In genomic region chr11:44613081-44613628, GRCh38 we compare ENCODE assay signal across 14 cellular contexts. TPM values are rescaled to one million over a fixed set of nuclear protein-coding genes. Genes with fewer than 3 reads are reported as not detected.
DNase-seq lines count a peak whose midpoint lies in the region; ATAC-seq, FAIRE-seq and TF ChIP-seq lines count a peak whose summit lies in the region.
"Had no signal": no experiment of that assay in that cellular context is flagged by ENCODE, and none has a peak within 500 bp of the region (broad histone marks: within the 10 kb centered on the region; RNA-seq: fewer than 3 reads in every experiment).

No MANE protein-coding gene starts in this region.

- H3K27me3 ChIP-seq in neutrophil, result no peaks in the 10 kb centered on the region
- H3K27me3 ChIP-seq: neural progenitor cell had no signal

- no peak for FAIRE-seq in D721Med (lab: Jason Lieb, UNC)
- FAIRE-seq: TTC549 had no signal

- H3K27ac Mint-ChIP-seq in activated naive CD4-positive, alpha-beta T cell treated with anti-CD3 and anti-CD28 coated beads, Interleukin-2, amount 50 U/mL, for 72 hours, result peak overlapping the region; percentile 78 to 89
- H3K27ac Mint-ChIP-seq: neural progenitor cell had no signal

- H3K27ac ChIP-seq in neutrophil, result peak overlapping the region; percentile 42
- H3K27ac ChIP-seq: neural progenitor cell had no signal

- no peak overlapping the region for H3K4me3 ChIP-seq in neutrophil (ENCODE audit: low read depth in 1 of 2, low read length in 1 of 2)
- H3K4me3 ChIP-seq: neural progenitor cell had no signal

- ATAC-seq in GM18499 (IDR thresholded peaks at IDR 0.05; ENCODE audit: insufficient read depth, unreplicated experiment) (peak; percentile 33), HG02870 (IDR thresholded peaks at IDR 0.05; ENCODE audit: unreplicated experiment) (peak; percentile 55), HG02884 (IDR thresholded peaks at IDR 0.05; ENCODE audit: unreplicated experiment) (no peak)
- no peak for ATAC-seq in activated naive CD4-positive, alpha-beta T cell treated with anti-CD3 and anti-CD28 coated beads, Interleukin-2, amount 50 U/mL, for 72 hours
- ATAC-seq: activated T-cell treated with anti-CD3 and anti-CD28 coated beads, Interleukin-2, amount 50 U/mL, for 4 hours had no signal

- no peaks in the 10 kb centered on the region for H3K9me3 ChIP-seq in neutrophil

- peaks cover 18 to 45% of the 10 kb centered on the region in 2 donors for H3K36me3 Mint-ChIP-seq in activated naive CD4-positive, alpha-beta T cell treated with anti-CD3 and anti-CD28 coated beads, Interleukin-2, amount 50 U/mL, for 72 hours

- TF ChIP-seq CTCF in neutrophil (IDR thresholded peaks at IDR 0.05) (no peak), D721Med (IDR thresholded peaks at IDR 0.05; ENCODE audit: insufficient read depth, missing control alignments) (no peak)

- H3K36me3 ChIP-seq in neutrophil, result peaks cover 88% of the 10 kb centered on the region
- H3K36me3 ChIP-seq: neural progenitor cell had no signal

- no peak for DNase-seq in activated naive CD4-positive, alpha-beta T cell treated with anti-CD3 and anti-CD28 coated beads, Interleukin-2, amount 50 U/mL, for 72 hours (ENCODE audit: low spot score in 2 of 2)
- no peak for DNase-seq in D721Med (ENCODE audit: insufficient read length, low spot score)
- DNase-seq in iPS-NIHi7 (ENCODE audit: extremely low spot score), result no peak
- DNase-seq: activated T-cell treated with anti-CD3 and anti-CD28 coated beads, Interleukin-2, amount 50 U/mL, for 4 hours; Calu3; central memory CD4-positive, alpha-beta T cell; NCI-H345; stimulated activated CD8-positive, alpha-beta memory T cell treated with anti-CD3 and anti-CD28 coated beads, Interleukin-4, amount 100 ng/mL, for 48 hours had no signal

- H3K4me1 ChIP-seq in neutrophil (ENCODE audit: control insufficient read depth in 1 of 2, insufficient read depth in 1 of 2, low read depth in 1 of 2, low read length in 1 of 2), result peaks cover 28 to 46% of the 10 kb centered on the region in 2 experiments

- H3K9me3 Mint-ChIP-seq in activated naive CD4-positive, alpha-beta T cell treated with anti-CD3 and anti-CD28 coated beads, Interleukin-2, amount 50 U/mL, for 72 hours, result no peaks in the 10 kb centered on the region
- H3K9me3 Mint-ChIP-seq: activated T-cell treated with anti-CD3 and anti-CD28 coated beads, Interleukin-2, amount 50 U/mL, for 4 hours; neural progenitor cell had no signal

RNA-seq across cellular contexts. Expression of gene CD82, which starts 47.7 kb away (rescaled TPM):
- total RNA-seq in activated naive CD4-positive, alpha-beta T cell treated with anti-CD3 and anti-CD28 coated beads, Interleukin-2, amount 50 U/mL, for 72 hours, result 100 to 1,000 TPM; 270 to 324 TPM

Comparison
In these comparisons a context has a peak if more than half of its experiments do, and no peak if none do; other contexts are left out.
1. ATAC-seq: peak in GM18499 (single experiment) and HG02870 (single experiment); none in activated naive CD4-positive, alpha-beta T cell treated with anti-CD3 and anti-CD28 coated beads, Interleukin-2, amount 50 U/mL, for 72 hours (0 of 2) and HG02884 (single experiment).